Comparison of ENCODE assay signal across 8 cellular contexts in the genomic region with DNA sequence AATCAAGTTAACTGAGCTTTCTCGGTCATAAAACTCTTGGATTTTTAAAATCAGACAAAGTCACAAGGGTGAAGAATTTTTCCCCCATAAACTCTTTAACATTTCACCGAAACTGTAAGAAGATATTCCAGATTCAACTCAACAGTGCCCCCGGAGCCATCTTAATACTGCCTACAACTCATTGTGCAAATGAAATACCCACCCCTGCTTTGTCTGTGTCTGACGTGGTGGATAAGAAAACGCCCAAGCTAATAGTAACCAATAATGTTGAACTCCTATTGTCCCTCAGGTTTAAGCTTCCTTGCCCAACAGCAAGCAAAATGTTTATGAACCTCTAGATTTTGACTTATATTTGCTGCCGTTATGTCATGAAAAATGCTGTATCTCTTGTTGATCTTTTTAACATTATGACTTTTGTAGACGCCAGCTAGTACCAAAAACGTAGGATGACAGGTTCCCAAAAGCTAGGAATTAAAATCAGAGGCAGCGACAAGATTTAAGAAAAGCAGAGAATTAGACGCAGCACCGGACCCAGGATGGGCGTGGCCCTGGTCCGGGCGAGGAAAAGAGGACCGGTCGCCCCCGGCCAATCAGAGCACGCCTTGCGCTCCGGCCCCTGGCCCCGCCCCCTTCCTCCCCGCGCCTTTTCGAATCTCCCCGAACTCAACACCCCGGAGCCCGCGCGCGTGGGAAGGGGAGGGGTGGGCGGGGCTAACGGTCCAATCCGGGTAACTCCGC. TPM values are rescaled to one million over a fixed set of nuclear protein-coding genes. Genes with fewer than 3 reads are reported as not detected.
A peak's percentile ranks its signal among the peaks of the same experiment; 100 is the strongest.
DNase-seq lines count a peak whose midpoint lies in the region; TF ChIP-seq lines count a peak whose summit lies in the region.

No MANE protein-coding gene starts in this region.

- peak; percentile 28; the same call in 1 of the 2 replicates for TF ChIP-seq CTCF in HEK293 (tag by site-specific recombination; IDR thresholded peaks at IDR 0.05)

- no peak overlapping the region for H2AFZ ChIP-seq in neuron (ENCODE audit: low read depth, low read length)

- no peaks in the 10 kb centered on the region for H3K9me3 ChIP-seq in HEK293 (ENCODE audit: control insufficient read depth, insufficient read depth, low read depth, low read length)
- no peaks in the 10 kb centered on the region for H3K9me3 ChIP-seq in SJCRH30 (replicated peaks)
- H3K9me3 ChIP-seq in neuron (ENCODE audit: low read length): no peaks in the 10 kb centered on the region

- POLR2A ChIA-PET in HEK293 (lab: Yijun Ruan, JAX): interaction anchor here (0.7 to 1.9 kb wide), 7 partner anchors 10 to 392 kb away, joined by 4 to 10 read pairs (median 6); partner anchors contain the start of genes PAFAH2 and PAQR7

- H3K4me3 ChIP-seq in HEK293 (ENCODE audit: low read depth, low read length) (peak overlapping the region; percentile 75), SJCRH30 (peak overlapping the region; percentile 100), neuron (ENCODE audit: low read length) (peak overlapping the region; percentile 79)

- H3K36me3 ChIP-seq in HEK293 (ENCODE audit: control insufficient read depth in 2 of 2, insufficient read depth in 1 of 2, low read length in 2 of 2) (peaks cover 27 to 45% of the 10 kb centered on the region in 2 experiments), SJCRH30 (peaks cover 54% of the 10 kb centered on the region), neuron (ENCODE audit: insufficient read depth, low read length) (peaks cover 39% of the 10 kb centered on the region)

- peak overlapping the region; percentile 40 for H3K27ac ChIP-seq in HEK293 (ENCODE audit: extremely low read depth, low read depth, low read length)
- peak overlapping the region; percentile 99 for H3K27ac ChIP-seq in SJCRH30

- CTCF ChIA-PET in HEK293 (lab: Yijun Ruan, JAX): interaction anchor here (0.6 to 3.2 kb wide), 6 partner anchors 8 to 982 kb away, joined by 3 to 35 read pairs (median 6); partner anchors contain the start of gene PAFAH2

- DNase-seq in ELF-1 (ENCODE audit: low read depth, low spot score): peak; percentile 91
- DNase-seq in MV-4-11 (lab: John Stamatoyannopoulos, UW): peak; percentile 88
- peak; percentile 98 to 99 for DNase-seq in SJCRH30
- DNase-seq in activated naive CD4-positive, alpha-beta T cell (lab: John Stamatoyannopoulos, UW): peak; percentile 71 to 93 (median 82)
- peak; percentile 87 for DNase-seq in foreskin melanocyte
- DNase-seq in stromal cell of bone marrow (ENCODE audit: low read depth): peak; percentile 77

- H3K27me3 ChIP-seq in SJCRH30 (no peaks in the 10 kb centered on the region), neuron (ENCODE audit: insufficient read depth, low read length) (no peaks in the 10 kb centered on the region)

- H3K4me1 ChIP-seq in HEK293 (ENCODE audit: control insufficient read depth, insufficient read depth, low read length): peaks cover 5% of the 10 kb centered on the region
- H3K4me1 ChIP-seq in SJCRH30: peaks cover 28% of the 10 kb centered on the region
- H3K4me1 ChIP-seq in neuron (ENCODE audit: insufficient read depth, low read length): peaks cover 67% of the 10 kb centered on the region

TF ChIP-seq in HEK293, 187 proteins besides CTCF, POLR2A, EP300 and RAD21 (continues in another document):
- no peak for TF ChIP-seq ZSCAN18 (tag by site-specific recombination; IDR thresholded peaks at IDR 0.05)
- no peak for TF ChIP-seq PRDM6 (tag by site-specific recombination; IDR thresholded peaks at IDR 0.05)
- no peak for TF ChIP-seq ZNF394 (tag by site-specific recombination; IDR thresholded peaks at IDR 0.05; ENCODE audit: borderline replicate concordance)
- no peak for TF ChIP-seq ZNF513 (tag by site-specific recombination; IDR thresholded peaks at IDR 0.05)
- TF ChIP-seq ZNF121 (tag by site-specific recombination; IDR thresholded peaks at IDR 0.05): no peak
- no peak for TF ChIP-seq ZNF23 (tag by site-specific recombination; IDR thresholded peaks at IDR 0.05; ENCODE audit: borderline replicate concordance)
- TF ChIP-seq ZNF223 (tag by site-specific recombination; IDR thresholded peaks at IDR 0.05): no peak
- TF ChIP-seq KLF16 (tag by site-specific recombination; IDR thresholded peaks at IDR 0.05): no peak
- no peak for TF ChIP-seq ZNF518A (tag by site-specific recombination; conservative IDR thresholded peaks at IDR 0.05; ENCODE audit: low read depth)
- TF ChIP-seq ZNF645 (tag by site-specific recombination; IDR thresholded peaks at IDR 0.05): no peak

RNA-seq across cellular contexts. Expression of gene STMN1, which starts 1.1 kb away (rescaled TPM):
- total RNA-seq in SJCRH30 (2014; rRNA removed; shearing (Covaris generic)): 1,028 and 1,091 TPM in 2 replicates

RNA-seq across cellular contexts. Expression of gene PAQR7, which starts 29.6 kb away (rescaled TPM):
- 2.1 and 2.4 TPM in 2 replicates for total RNA-seq in SJCRH30 (2014; rRNA removed; shearing (Covaris generic))

RNA-seq across cellular contexts. Expression of gene AUNIP, which starts 45.9 kb away (rescaled TPM):
- total RNA-seq in SJCRH30 (2014; rRNA removed; shearing (Covaris generic)): 28.9 and 34.3 TPM in 2 replicates

Comparison
In these comparisons a context has a peak if more than half of its experiments do, and no peak if none do; other contexts are left out.
1. Peak in every context shown above with its lines: DNase-seq, H3K4me3 ChIP-seq and H3K27ac ChIP-seq.